Comparison of ENCODE assay signal across 11 cellular contexts in genomic region chr4:6277935-6278800, GRCh38. TPM values are rescaled to one million over a fixed set of nuclear protein-coding genes. Genes with fewer than 3 reads are reported as not detected.
DNase-seq lines count a peak whose midpoint lies in the region; ATAC-seq, FAIRE-seq and TF ChIP-seq lines count a peak whose summit lies in the region.
"Had no signal": no experiment of that assay in that cellular context is flagged by ENCODE, and none has a peak within 500 bp of the region (broad histone marks: within the 10 kb centered on the region; RNA-seq: fewer than 3 reads in every experiment).

No MANE protein-coding gene starts in this region.

- H3K4me3 Mint-ChIP-seq in T-helper 1 cell treated with Interleukin-12 subunit alpha and Interleukin-12 subunit beta and Interleukin-4 antibody, amounts not matched to agents 30 μg/mL and 1 μg/mL, for 36 hours, result no peak overlapping the region
- no peak overlapping the region for H3K4me3 Mint-ChIP-seq in astrocyte (ENCODE audit: unreplicated experiment)

- TF ChIP-seq CTCF in astrocyte (IDR thresholded peaks at IDR 0.05; ENCODE audit: insufficient read depth, low read depth, low read length), result no peak
- TF ChIP-seq CTCF in lower lobe of right lung (IDR thresholded peaks at IDR 0.05), result no peak
- no peak for TF ChIP-seq CTCF in testis (IDR thresholded peaks at IDR 0.05)

- intact Hi-C loops in lower lobe of right lung (cut with DNase I), result no loop called here
- intact Hi-C loops in testis (cut with DNase I; ENCODE audit: low total_unique reads), result no loop called here

- H3K9me3 ChIP-seq in astrocyte (ENCODE audit: insufficient read depth, low read depth, low read length), result no peaks in the 10 kb centered on the region
- H3K9me3 ChIP-seq in lower lobe of right lung, result no peaks in the 10 kb centered on the region
- no peaks in the 10 kb centered on the region for H3K9me3 ChIP-seq in testis

- H3K27ac Mint-ChIP-seq in T-helper 1 cell treated with Interleukin-12 subunit alpha and Interleukin-12 subunit beta and Interleukin-4 antibody, amounts not matched to agents 30 μg/mL and 1 μg/mL, for 36 hours, result peak overlapping the region; percentile 36
- peak overlapping the region; percentile 53 for H3K27ac Mint-ChIP-seq in astrocyte (ENCODE audit: unreplicated experiment)

- H3K4me2 ChIP-seq in astrocyte (ENCODE audit: low read length), result peak overlapping the region; percentile 28

- H3K36me3 Mint-ChIP-seq in T-helper 1 cell treated with Interleukin-12 subunit alpha and Interleukin-12 subunit beta and Interleukin-4 antibody, amounts not matched to agents 30 μg/mL and 1 μg/mL, for 36 hours (ENCODE audit: low read depth), result no peaks in the 10 kb centered on the region
- H3K36me3 Mint-ChIP-seq in astrocyte (ENCODE audit: low read depth, unreplicated experiment), result peaks cover 13% of the 10 kb centered on the region

- WGBS in testis, 2 donors, result 40 to 59% methylated on average over 1 to 21 of the region's 21 CpGs

- no peaks in the 10 kb centered on the region for H3K9me3 Mint-ChIP-seq in T-helper 1 cell treated with Interleukin-12 subunit alpha and Interleukin-12 subunit beta and Interleukin-4 antibody, amounts not matched to agents 30 μg/mL and 1 μg/mL, for 36 hours
- no peaks in the 10 kb centered on the region for H3K9me3 Mint-ChIP-seq in astrocyte (ENCODE audit: unreplicated experiment)

- peaks cover 97% of the 10 kb centered on the region for H4K20me1 ChIP-seq in astrocyte (ENCODE audit: insufficient read depth, low read length)

- H3K4me3 ChIP-seq in astrocyte (ENCODE audit: insufficient read depth, low read depth, low read length) (no peak overlapping the region), lower lobe of right lung (no peak overlapping the region), testis (no peak overlapping the region)

- TF ChIP-seq POLR2A in testis (IDR thresholded peaks at IDR 0.05), result no peak

- H3K79me2 ChIP-seq in astrocyte (ENCODE audit: insufficient read depth, low read length), result peaks cover 35% of the 10 kb centered on the region

- no peak for ATAC-seq in lower lobe of right lung
- no peak for ATAC-seq in HG03439 (IDR thresholded peaks at IDR 0.05; ENCODE audit: unreplicated experiment)
- no peak for ATAC-seq in HG03520 (IDR thresholded peaks at IDR 0.05; ENCODE audit: unreplicated experiment)

- no peaks in the 10 kb centered on the region for H3K36me3 ChIP-seq in astrocyte (ENCODE audit: insufficient read depth, low read length)
- H3K36me3 ChIP-seq in lower lobe of right lung, result peaks cover 23% of the 10 kb centered on the region
- no peaks in the 10 kb centered on the region for H3K36me3 ChIP-seq in testis (ENCODE audit: low read depth, missing control alignments)

- H3K27me3 ChIP-seq in astrocyte (ENCODE audit: insufficient read depth, low read length) (no peaks in the 10 kb centered on the region), lower lobe of right lung (ENCODE audit: low read depth) (no peaks in the 10 kb centered on the region), testis (no peaks in the 10 kb centered on the region)

- H3K27me3 Mint-ChIP-seq in T-helper 1 cell treated with Interleukin-12 subunit alpha and Interleukin-12 subunit beta and Interleukin-4 antibody, amounts not matched to agents 30 μg/mL and 1 μg/mL, for 36 hours (ENCODE audit: low read depth), result peaks cover 18% of the 10 kb centered on the region
- H3K27me3 Mint-ChIP-seq in astrocyte (ENCODE audit: low read depth, unreplicated experiment), result peaks cover 6% of the 10 kb centered on the region

- peaks cover 4% of the 10 kb centered on the region for H3K4me1 Mint-ChIP-seq in T-helper 1 cell treated with Interleukin-12 subunit alpha and Interleukin-12 subunit beta and Interleukin-4 antibody, amounts not matched to agents 30 μg/mL and 1 μg/mL, for 36 hours (ENCODE audit: low read depth)
- peaks cover 21% of the 10 kb centered on the region for H3K4me1 Mint-ChIP-seq in astrocyte (ENCODE audit: low read depth, unreplicated experiment)

- no peak overlapping the region for H3K9ac ChIP-seq in astrocyte (ENCODE audit: low read length)

- DNase-seq in T-helper 1 cell (no peak), astrocyte (ENCODE audit: low read depth) (no peak), lower lobe of right lung (no peak), testis (no peak), kidney glomerular epithelial cell (lab: John Stamatoyannopoulos, UW) (no peak)
- DNase-seq: NCI-H446 had no signal

- H3K4me1 ChIP-seq in astrocyte (ENCODE audit: insufficient read depth, low read length), result peaks cover 20% of the 10 kb centered on the region
- peaks cover 95% of the 10 kb centered on the region for H3K4me1 ChIP-seq in lower lobe of right lung
- peaks cover 81% of the 10 kb centered on the region for H3K4me1 ChIP-seq in testis

- H3K27ac ChIP-seq in astrocyte (ENCODE audit: low read depth, low read length), result no peak overlapping the region
- peak overlapping the region; percentile 57 for H3K27ac ChIP-seq in lower lobe of right lung
- peak overlapping the region; percentile 78 to 85 for H3K27ac ChIP-seq in testis
- H3K27ac ChIP-seq: 22Rv1, epithelial cell of prostate had no signal

- no peak for FAIRE-seq in astrocyte (lab: Jason Lieb, UNC)

- no peak overlapping the region for H2AFZ ChIP-seq in astrocyte (ENCODE audit: low read depth, low read length)

RNA-seq across cellular contexts. Expression of gene WFS1, which starts 8.5 kb away (rescaled TPM):
- total RNA-seq in astrocyte (34.7 and 39.0 TPM in 2 replicates), lower lobe of right lung (70.3 TPM), testis (100 to 1,000 TPM; 124 to 202 TPM)
- 80.4 TPM for polyA plus RNA-seq in testis (ENCODE audit: insufficient read depth, low read depth, low replicate concordance)
